ENCODE assay signal across 7 cellular contexts in genomic region chrX:3713225-3713936, GRCh38. TPM values are rescaled to one million over a fixed set of nuclear protein-coding genes. Genes with fewer than 3 reads are reported as not detected.
DNase-seq lines count a peak whose midpoint lies in the region; ATAC-seq lines count a peak whose summit lies in the region.

Gene PRKX (minus strand): TSS chrX:3713649. CDS start chrX:3713253, 396 bp downstream.

- peaks cover 26% of the 10 kb centered on the region for H3K36me3 Mint-ChIP-seq in activated CD4-positive, alpha-beta memory T cell treated with anti-CD3 and anti-CD28 coated beads, Interleukin-2, amount 10 ng/mL, durations not matched to agents 7 days and 5 days (ENCODE audit: low read depth)

- DNase-seq in NCI-H146 treated with DMSO at 0.1 percent for 48 hours (lab: John Stamatoyannopoulos, UW; ENCODE audit: unreplicated experiment), result peak; percentile 9
- peak; percentile 77 for DNase-seq in activated CD4-positive, alpha-beta memory T cell treated with anti-CD3 and anti-CD28 coated beads, Interleukin-2, amount 10 ng/mL, durations not matched to agents 7 days and 5 days
- peak; percentile 52 to 78 (median 57) for DNase-seq in effector memory CD4-positive, alpha-beta T cell
- DNase-seq in stimulated activated CD8-positive, alpha-beta memory T cell treated with anti-CD3 and anti-CD28 coated beads, Interleukin-4, amount 100 ng/mL, for 1 hour (ENCODE audit: low read depth in 2 of 2, low spot score in 1 of 2), result peak; percentile 47

- H3K36me3 ChIP-seq in effector memory CD4-positive, alpha-beta T cell (ENCODE audit: control insufficient read depth, insufficient read depth, low read length), result no peaks in the 10 kb centered on the region

- peak within 1 kb of the TSS; percentile 67 for H3K27ac ChIP-seq in effector memory CD4-positive, alpha-beta T cell (ENCODE audit: insufficient read depth, low read length, poor library complexity, severe bottlenecking)

- POLR2A ChIA-PET in activated CD4-positive, alpha-beta memory T cell treated with anti-CD3 and anti-CD28 coated beads, Interleukin-2, amount 10 ng/mL, durations not matched to agents 7 days and 5 days (lab: Charles Lee), result interaction anchor here (1.0 to 1.5 kb wide), 4 partner anchors 8 to 98 kb away, joined by 3 to 9 read pairs (median 6); no protein-coding TSS in a partner anchor

- H3K27me3 ChIP-seq in effector memory CD4-positive, alpha-beta T cell (replicated peaks; ENCODE audit: control insufficient read depth, insufficient read depth, low read length, poor library complexity, severe bottlenecking), result no peaks in the 10 kb centered on the region
- no peaks in the 10 kb centered on the region for H3K27me3 ChIP-seq in mononuclear cell (ENCODE audit: insufficient read depth, low read length)

- peak within 1 kb of the TSS; percentile 99 for H3K4me3 Mint-ChIP-seq in activated CD4-positive, alpha-beta memory T cell treated with anti-CD3 and anti-CD28 coated beads, Interleukin-2, amount 10 ng/mL, durations not matched to agents 7 days and 5 days

- ATAC-seq in GM18517 (IDR thresholded peaks at IDR 0.05; ENCODE audit: unreplicated experiment) (peak; percentile 64), HG02642 (IDR thresholded peaks at IDR 0.05; ENCODE audit: poor library complexity, unreplicated experiment) (peak; percentile 80)

- peak within 1 kb of the TSS; percentile 91 for H3K27ac Mint-ChIP-seq in activated CD4-positive, alpha-beta memory T cell treated with anti-CD3 and anti-CD28 coated beads, Interleukin-2, amount 10 ng/mL, durations not matched to agents 7 days and 5 days

- CTCF ChIA-PET in activated CD4-positive, alpha-beta memory T cell treated with anti-CD3 and anti-CD28 coated beads, Interleukin-2, amount 10 ng/mL, durations not matched to agents 7 days and 5 days (lab: Charles Lee), result interaction anchor here (0.7 to 0.9 kb wide), 2 partner anchors 14 to 31 kb away, joined by 3 read pairs; no protein-coding TSS in a partner anchor

- H3K27me3 Mint-ChIP-seq in activated CD4-positive, alpha-beta memory T cell treated with anti-CD3 and anti-CD28 coated beads, Interleukin-2, amount 10 ng/mL, durations not matched to agents 7 days and 5 days, result no peaks in the 10 kb centered on the region

- peak within 1 kb of the TSS; percentile 85 for H3K4me3 ChIP-seq in effector memory CD4-positive, alpha-beta T cell (ENCODE audit: insufficient read depth, low read depth, low read length, poor library complexity, severe bottlenecking)
- H3K4me3 ChIP-seq in mononuclear cell (ENCODE audit: low read length), result peak within 1 kb of the TSS; percentile 59

- H3K9me3 ChIP-seq in effector memory CD4-positive, alpha-beta T cell (ENCODE audit: control insufficient read depth, low read length), result no peaks in the 10 kb centered on the region
- no peaks in the 10 kb centered on the region for H3K9me3 ChIP-seq in mononuclear cell (ENCODE audit: low read depth, low read length)

- H3K4me1 Mint-ChIP-seq in activated CD4-positive, alpha-beta memory T cell treated with anti-CD3 and anti-CD28 coated beads, Interleukin-2, amount 10 ng/mL, durations not matched to agents 7 days and 5 days, result peaks cover 24% of the 10 kb centered on the region

- peaks cover 18% of the 10 kb centered on the region for H3K4me1 ChIP-seq in effector memory CD4-positive, alpha-beta T cell (ENCODE audit: control insufficient read depth, insufficient read depth, low read length, poor library complexity, severe bottlenecking)
- peaks cover 20% of the 10 kb centered on the region for H3K4me1 ChIP-seq in mononuclear cell (ENCODE audit: insufficient read depth, low read length)

- no peaks in the 10 kb centered on the region for H3K9me3 Mint-ChIP-seq in activated CD4-positive, alpha-beta memory T cell treated with anti-CD3 and anti-CD28 coated beads, Interleukin-2, amount 10 ng/mL, durations not matched to agents 7 days and 5 days

RNA-seq across cellular contexts. Expression of gene PRKX, which starts in this region (rescaled TPM):
- 100 to 1,000 TPM; 141 to 145 TPM for total RNA-seq in activated CD4-positive, alpha-beta memory T cell treated with anti-CD3 and anti-CD28 coated beads, Interleukin-2, amount 10 ng/mL, durations not matched to agents 7 days and 5 days
- total RNA-seq in mononuclear cell, result 72.7 TPM

Comparison
In these comparisons a context has a peak if more than half of its experiments do, and no peak if none do; other contexts are left out.
1. Peak in every context shown above with its lines: DNase-seq, ATAC-seq, H3K4me3 ChIP-seq and H3K27ac ChIP-seq.
2. DNase-seq: peak in every context shown above with its lines; median percentile 77 in activated CD4-positive, alpha-beta memory T cell treated with anti-CD3 and anti-CD28 coated beads, Interleukin-2, amount 10 ng/mL, durations not matched to agents 7 days and 5 days; 57 in effector memory CD4-positive, alpha-beta T cell; 47 in stimulated activated CD8-positive, alpha-beta memory T cell treated with anti-CD3 and anti-CD28 coated beads, Interleukin-4, amount 100 ng/mL, for 1 hour; 9 in NCI-H146 treated with DMSO at 0.1 percent for 48 hours.